Comparison of ENCODE assay signal across 31 cellular contexts in the genomic region with DNA sequence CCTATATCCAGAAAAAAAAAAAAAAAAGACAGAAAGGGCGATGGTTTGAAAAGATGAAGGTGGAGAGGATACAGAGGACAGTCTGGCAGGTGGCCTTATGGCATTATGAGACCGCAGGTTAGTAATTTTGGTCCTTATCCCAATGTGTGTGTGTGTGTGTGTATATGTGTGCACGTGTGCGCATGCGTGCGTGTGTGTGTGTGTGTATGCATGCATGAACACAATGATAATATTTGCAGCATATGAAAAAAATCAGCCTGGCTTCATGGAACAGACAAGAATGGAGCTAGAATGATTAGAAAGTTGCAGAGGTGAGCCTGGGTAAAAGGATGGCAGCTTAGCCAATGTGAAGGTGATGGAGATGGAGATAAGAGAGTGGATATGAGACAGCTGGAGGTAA.
"Had no signal": no experiment of that assay in that cellular context is flagged by ENCODE, and none has a peak within 500 bp of the region (broad histone marks: within the 10 kb centered on the region; RNA-seq: fewer than 3 reads in every experiment).

No MANE protein-coding gene starts in this region.

- H3K27ac Mint-ChIP-seq: naive thymus-derived CD8-positive, alpha-beta T cell; natural killer cell treated with Interleukin-12 subunit alpha and Interleukin-12 subunit beta and Interleukin-15 and Interleukin-18, amount 100 ng/mL, for 72 hours; neural progenitor cell; progenitor cell of endocrine pancreas; stimulated activated memory B cell treated with anti-CD40 and anti-IgM and Interleukin-4, amounts not matched to agents 10 μg/mL and 1 μg/mL and 100 μg/mL, for 72 hours; stimulated activated naive CD8-positive, alpha-beta T cell treated with anti-CD3 and anti-CD28 coated beads, Interleukin-15, amount 100 ng/mL, for 72 hours; type B pancreatic cell had no signal

- H3K9ac ChIP-seq: neural progenitor cell, parathyroid adenoma had no signal

- H3K4me2 ChIP-seq: neural progenitor cell, smooth muscle cell had no signal

- H3K27ac ChIP-seq: neural progenitor cell, ovary, parathyroid adenoma, psoas muscle, right lobe of liver, skin epidermis, spleen, suprapubic skin, testis, tibial artery, transverse colon, upper lobe of right lung, uterus had no signal

- H3K27me3 ChIP-seq: neural progenitor cell, ovary, right lobe of liver, spleen, suprapubic skin, testis, tibial artery, transverse colon, upper lobe of right lung, uterus had no signal

- H3K4me1 ChIP-seq: neural progenitor cell, psoas muscle, right lobe of liver, spleen, suprapubic skin, testis, tibial artery, transverse colon, upper lobe of right lung, uterus had no signal

- H3K36me3 Mint-ChIP-seq: naive thymus-derived CD8-positive, alpha-beta T cell; natural killer cell treated with Interleukin-12 subunit alpha and Interleukin-12 subunit beta and Interleukin-15 and Interleukin-18, amount 100 ng/mL, for 72 hours; neural progenitor cell; stimulated activated memory B cell treated with anti-CD40 and anti-IgM and Interleukin-4, amounts not matched to agents 10 μg/mL and 1 μg/mL and 100 μg/mL, for 72 hours; type B pancreatic cell had no signal

- H3K4me1 Mint-ChIP-seq: naive thymus-derived CD8-positive, alpha-beta T cell; neural progenitor cell; stimulated activated naive CD8-positive, alpha-beta T cell treated with anti-CD3 and anti-CD28 coated beads, Interleukin-15, amount 100 ng/mL, for 72 hours had no signal

- H3K4me3 Mint-ChIP-seq: naive thymus-derived CD8-positive, alpha-beta T cell; natural killer cell treated with Interleukin-12 subunit alpha and Interleukin-12 subunit beta and Interleukin-15 and Interleukin-18, amount 100 ng/mL, for 72 hours; neural progenitor cell; stimulated activated memory B cell treated with anti-CD40 and anti-IgM and Interleukin-4, amounts not matched to agents 10 μg/mL and 1 μg/mL and 100 μg/mL, for 72 hours; stimulated activated naive CD8-positive, alpha-beta T cell treated with anti-CD3 and anti-CD28 coated beads, Interleukin-15, amount 100 ng/mL, for 72 hours; type B pancreatic cell had no signal

- ATAC-seq: naive thymus-derived CD8-positive, alpha-beta T cell; natural killer cell treated with Interleukin-12 subunit alpha and Interleukin-12 subunit beta and Interleukin-15 and Interleukin-18, amount 100 ng/mL, for 72 hours; psoas muscle; right cardiac atrium; right lobe of liver; stimulated activated memory B cell treated with anti-CD40 and anti-IgM and Interleukin-4, amounts not matched to agents 10 μg/mL and 1 μg/mL and 100 μg/mL, for 72 hours; stimulated activated naive CD8-positive, alpha-beta T cell treated with anti-CD3 and anti-CD28 coated beads, Interleukin-15, amount 100 ng/mL, for 72 hours; stimulated activated naive CD8-positive, alpha-beta T cell treated with anti-CD3 and anti-CD28 coated beads, Interleukin-15, Interleukin-2, amounts not matched to agents 100 U/mL and 50 U/mL, for 24 hours; upper lobe of right lung had no signal

- DNase-seq: naive thymus-derived CD8-positive, alpha-beta T cell; occipital lobe; ovary; posterior cingulate gyrus; psoas muscle; right cardiac atrium; right lobe of liver; spleen; stimulated activated CD4-positive, alpha-beta T cell treated with anti-CD3 and anti-CD28 coated beads, Interleukin-12 subunit alpha, Interleukin-12 subunit beta, amount 100 ng/mL, for 4 hours; stimulated activated CD4-positive, alpha-beta T cell treated with anti-CD3 and anti-CD28 coated beads, Interleukin-1b, Interleukin-23, amount 100 ng/mL, for 48 hours; stimulated activated CD4-positive, alpha-beta T cell treated with anti-CD3 and anti-CD28 coated beads, Interleukin-4, amount 100 ng/mL, for 1 hour; stimulated activated CD4-positive, alpha-beta T cell treated with anti-CD3 and anti-CD28 coated beads, Interleukin-4, amount 100 ng/mL, for 4 hours; stimulated activated CD8-positive, alpha-beta memory T cell treated with anti-CD3 and anti-CD28 coated beads, Interleukin-4, amount 100 ng/mL, for 48 hours; stimulated activated naive CD4-positive, alpha-beta T cell; stimulated activated naive CD8-positive, alpha-beta T cell treated with anti-CD3 and anti-CD28 coated beads, Interleukin-15, amount 100 ng/mL, for 72 hours; stimulated activated naive CD8-positive, alpha-beta T cell treated with anti-CD3 and anti-CD28 coated beads, Interleukin-15, Interleukin-2, amounts not matched to agents 100 U/mL and 50 U/mL, for 24 hours; substantia nigra; testis; tibial artery; transverse colon; upper lobe of right lung; uterus had no signal

- H3K27me3 Mint-ChIP-seq: stimulated activated memory B cell treated with anti-CD40 and anti-IgM and Interleukin-4, amounts not matched to agents 10 μg/mL and 1 μg/mL and 100 μg/mL, for 72 hours; stimulated activated naive CD8-positive, alpha-beta T cell treated with anti-CD3 and anti-CD28 coated beads, Interleukin-15, amount 100 ng/mL, for 72 hours had no signal

- H3K9me3 Mint-ChIP-seq: natural killer cell treated with Interleukin-12 subunit alpha and Interleukin-12 subunit beta and Interleukin-15 and Interleukin-18, amount 100 ng/mL, for 72 hours; neural progenitor cell; stimulated activated memory B cell treated with anti-CD40 and anti-IgM and Interleukin-4, amounts not matched to agents 10 μg/mL and 1 μg/mL and 100 μg/mL, for 72 hours; stimulated activated naive CD8-positive, alpha-beta T cell treated with anti-CD3 and anti-CD28 coated beads, Interleukin-15, amount 100 ng/mL, for 72 hours; type B pancreatic cell had no signal

- H3K36me3 ChIP-seq: neural progenitor cell, ovary, right lobe of liver, spleen, suprapubic skin, tibial artery, transverse colon, upper lobe of right lung, uterus had no signal

- H3K9me3 ChIP-seq: ovary, psoas muscle, right lobe of liver, spleen, suprapubic skin, testis, tibial artery, transverse colon, upper lobe of right lung, uterus had no signal

- H3K79me2 ChIP-seq: parathyroid adenoma had no signal

- H2AFZ ChIP-seq: neural progenitor cell, parathyroid adenoma had no signal

- H3K4me3 ChIP-seq: neural progenitor cell, ovary, psoas muscle, right lobe of liver, skin epidermis, smooth muscle cell, spleen, suprapubic skin, testis, tibial artery, transverse colon, upper lobe of right lung, uterus had no signal
